Comparison of ENCODE assay signal across 27 cellular contexts in the genomic region with DNA sequence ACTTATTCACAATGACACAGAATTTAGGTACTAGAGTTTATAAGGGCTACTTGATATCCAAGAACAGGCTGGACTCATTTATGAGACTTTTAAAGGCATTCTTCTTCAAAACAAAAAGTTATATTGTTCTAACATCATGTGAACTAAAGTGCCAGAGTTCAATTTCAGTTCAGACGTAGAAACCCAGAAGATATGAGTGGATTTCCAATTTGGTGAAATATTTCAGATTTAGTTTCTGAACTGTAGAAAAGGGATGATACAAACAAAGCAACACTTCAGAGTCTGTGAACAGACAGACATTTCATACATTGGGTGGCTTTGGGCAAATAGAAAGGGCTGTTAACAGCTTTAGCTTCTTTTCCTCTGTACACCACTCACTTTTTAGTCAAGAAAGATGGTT.
"Had no signal": no experiment of that assay in that cellular context is flagged by ENCODE, and none has a peak within 500 bp of the region (broad histone marks: within the 10 kb centered on the region; RNA-seq: fewer than 3 reads in every experiment).

No MANE protein-coding gene starts in this region.

- H3K9ac ChIP-seq: neural progenitor cell had no signal

- H3K36me3 ChIP-seq: neural progenitor cell, neutrophil, pancreas, prostate gland, right lobe of liver, sigmoid colon, spleen, suprapubic skin, tibial nerve, upper lobe of left lung had no signal

- H3K27ac ChIP-seq: neural progenitor cell, neutrophil, pancreas, prostate gland, right lobe of liver, spleen, suprapubic skin, testis, upper lobe of left lung had no signal

- H3K4me1 ChIP-seq: pancreas, prostate gland, right lobe of liver, sigmoid colon, spleen, suprapubic skin, testis had no signal

- H3K4me2 ChIP-seq: neural progenitor cell had no signal

- H3K9me3 ChIP-seq: neutrophil, pancreas, prostate gland, right lobe of liver, sigmoid colon, spleen, suprapubic skin, testis, tibial nerve, upper lobe of left lung had no signal

- H3K4me3 ChIP-seq: neural progenitor cell, pancreas, prostate gland, right lobe of liver, sigmoid colon, spleen, suprapubic skin, testis, tibial nerve, upper lobe of left lung had no signal

- ATAC-seq: naive thymus-derived CD4-positive, alpha-beta T cell; natural killer cell; pancreas; right cardiac atrium; right lobe of liver; stimulated activated memory B cell treated with anti-CD40 and anti-IgM and Interleukin-4, amounts not matched to agents 10 μg/mL and 1 μg/mL and 100 μg/mL, for 72 hours; stimulated activated naive CD8-positive, alpha-beta T cell treated with anti-CD3 and anti-CD28 coated beads, Interleukin-15, amount 100 ng/mL, for 72 hours; stimulated activated naive CD8-positive, alpha-beta T cell treated with anti-CD3 and anti-CD28 coated beads, Interleukin-15, Interleukin-2, amounts not matched to agents 100 U/mL and 50 U/mL, for 24 hours had no signal

- H2AFZ ChIP-seq: neural progenitor cell had no signal

- DNase-seq: naive thymus-derived CD4-positive, alpha-beta T cell; natural killer cell; nucleus accumbens; pancreas; right cardiac atrium; right lobe of liver; sigmoid colon; small intestine; spleen; stimulated activated CD4-positive, alpha-beta T cell treated with anti-CD3 and anti-CD28 coated beads, Interleukin-12 subunit alpha, Interleukin-12 subunit beta, amount 100 ng/mL, for 4 hours; stimulated activated CD4-positive, alpha-beta T cell treated with anti-CD3 and anti-CD28 coated beads, Interleukin-1b, Interleukin-23, amount 100 ng/mL, for 48 hours; stimulated activated CD4-positive, alpha-beta T cell treated with anti-CD3 and anti-CD28 coated beads, Interleukin-4, amount 100 ng/mL, for 1 hour; stimulated activated CD4-positive, alpha-beta T cell treated with anti-CD3 and anti-CD28 coated beads, Interleukin-4, amount 100 ng/mL, for 4 hours; stimulated activated CD8-positive, alpha-beta memory T cell treated with anti-CD3 and anti-CD28 coated beads, Interleukin-4, amount 100 ng/mL, for 48 hours; stimulated activated naive CD4-positive, alpha-beta T cell; stimulated activated naive CD8-positive, alpha-beta T cell treated with anti-CD3 and anti-CD28 coated beads, Interleukin-15, amount 100 ng/mL, for 72 hours; stimulated activated naive CD8-positive, alpha-beta T cell treated with anti-CD3 and anti-CD28 coated beads, Interleukin-15, Interleukin-2, amounts not matched to agents 100 U/mL and 50 U/mL, for 24 hours; substantia nigra; testis; trophoblast cell; upper lobe of left lung had no signal

- H3K27me3 ChIP-seq: neural progenitor cell, neutrophil, pancreas, right lobe of liver, sigmoid colon, spleen, suprapubic skin, testis, tibial nerve, upper lobe of left lung had no signal
